Comparison of ENCODE assay signal across 16 cellular contexts in genomic region chr18:78948707-78949106, GRCh38. TPM values are rescaled to one million over a fixed set of nuclear protein-coding genes. Genes with fewer than 3 reads are reported as not detected.
DNase-seq lines count a peak whose midpoint lies in the region; ATAC-seq and TF ChIP-seq lines count a peak whose summit lies in the region.
"Had no signal": no experiment of that assay in that cellular context is flagged by ENCODE, and none has a peak within 500 bp of the region (broad histone marks: within the 10 kb centered on the region; RNA-seq: fewer than 3 reads in every experiment).

No MANE protein-coding gene starts in this region.

- no peak for TF ChIP-seq CTCF in GM23338 (conservative IDR thresholded peaks at IDR 0.05; ENCODE audit: low read depth in 2 of 2)
- no peak for TF ChIP-seq CTCF in IMR-90 (conservative IDR thresholded peaks at IDR 0.05; ENCODE audit: low read depth, low read length)
- TF ChIP-seq CTCF in endothelial cell (IDR thresholded peaks at IDR 0.05; ENCODE audit: unreplicated experiment), result no peak
- no peak for TF ChIP-seq CTCF in osteoblast (IDR thresholded peaks at IDR 0.05; ENCODE audit: extremely low read depth, low read depth, low read length)

- no peak for TF ChIP-seq POLR2A in IMR-90 (IDR thresholded peaks at IDR 0.05; ENCODE audit: low read depth, low read length)

- H3K36me3 ChIP-seq in GM23338 (ENCODE audit: insufficient read depth), result no peaks in the 10 kb centered on the region
- no peaks in the 10 kb centered on the region for H3K36me3 ChIP-seq in IMR-90 (ENCODE audit: control insufficient read depth, insufficient read depth, low read length)
- H3K36me3 ChIP-seq in osteoblast (ENCODE audit: insufficient read depth, low read length), result no peaks in the 10 kb centered on the region

- H3K56ac ChIP-seq in IMR-90 (ENCODE audit: extremely low read depth, insufficient read depth, low read length), result no peak overlapping the region

- H3K27ac Mint-ChIP-seq in GM23338 (no peak overlapping the region), endothelial cell (ENCODE audit: unreplicated experiment) (no peak overlapping the region)
- H3K27ac Mint-ChIP-seq: CD4-positive, alpha-beta memory T cell had no signal

- H3K4me2 ChIP-seq in GM23338 (no peak overlapping the region), IMR-90 (ENCODE audit: low read depth, low read length) (no peak overlapping the region), osteoblast (ENCODE audit: insufficient read depth, low read length) (no peak overlapping the region)

- H4K20me1 ChIP-seq in GM23338 (replicated peaks; ENCODE audit: insufficient read depth), result no peaks in the 10 kb centered on the region
- H4K20me1 ChIP-seq in IMR-90 (ENCODE audit: insufficient read depth, low read length), result no peaks in the 10 kb centered on the region
- H4K20me1 ChIP-seq in osteoblast (ENCODE audit: insufficient read depth, low read length), result no peaks in the 10 kb centered on the region

- H3K9me2 ChIP-seq in GM23338 (ENCODE audit: insufficient read depth), result 0 out of 2 replicates have a peak, but pooled peaks cover 3% of the 10 kb centered on the region

- no peaks in the 10 kb centered on the region for H3K27me3 ChIP-seq in GM23338 (ENCODE audit: insufficient read depth)
- H3K27me3 ChIP-seq in IMR-90 (ENCODE audit: control insufficient read depth, insufficient read depth, low read length), result no peaks in the 10 kb centered on the region
- no peaks in the 10 kb centered on the region for H3K27me3 ChIP-seq in osteoblast (ENCODE audit: insufficient read depth, low read length)

- H2AK9ac ChIP-seq in IMR-90 (replicated peaks; ENCODE audit: low read depth, low read length, poor library complexity), result no peak overlapping the region

- no peaks in the 10 kb centered on the region for H3K79me2 ChIP-seq in GM23338 (replicated peaks; ENCODE audit: insufficient read depth)
- no peaks in the 10 kb centered on the region for H3K79me2 ChIP-seq in osteoblast (ENCODE audit: insufficient read depth, low read length)

- no peak overlapping the region for H3K23ac ChIP-seq in IMR-90 (ENCODE audit: low read depth, low read length)

- H2AFZ ChIP-seq in GM23338, result peak overlapping the region; percentile 94; the same call in 1 of the 2 replicates
- peak overlapping the region; percentile 43 for H2AFZ ChIP-seq in IMR-90 (replicated peaks; ENCODE audit: low read length, poor library complexity)
- no peak overlapping the region for H2AFZ ChIP-seq in osteoblast (ENCODE audit: low read length)

- no peak overlapping the region for H4K91ac ChIP-seq in IMR-90 (ENCODE audit: insufficient read depth, low read depth, low read length)

- H2BK120ac ChIP-seq in IMR-90 (ENCODE audit: low read depth, low read length), result no peak overlapping the region

- H2BK20ac ChIP-seq in IMR-90 (ENCODE audit: low read depth, low read length), result no peak overlapping the region

- WGBS in IMR-90 (ENCODE audit: extremely low coverage in 2 of 2, insufficient read length in 1 of 2), 2 experiments, result 54% methylated on average over 12 of the region's 13 CpGs; no CpG with 5 or more reads in 1 of the 2 experiments

- H3K9ac ChIP-seq in IMR-90 (ENCODE audit: low read depth, low read length), result no peak overlapping the region

- no peak overlapping the region for H2AK5ac ChIP-seq in IMR-90 (ENCODE audit: low read depth, low read length)

- TF ChIP-seq RAD21 in IMR-90 (IDR thresholded peaks at IDR 0.05; ENCODE audit: low read length), result no peak

- H3K36me3 Mint-ChIP-seq in GM23338 (ENCODE audit: low read depth) (peaks cover 26% of the 10 kb centered on the region), endothelial cell (ENCODE audit: low read depth, unreplicated experiment) (peaks cover 19% of the 10 kb centered on the region)
- H3K36me3 Mint-ChIP-seq: CD4-positive, alpha-beta memory T cell had no signal

- H3K4me1 ChIP-seq in GM23338 (ENCODE audit: insufficient read depth) (peaks cover 10% of the 10 kb centered on the region), IMR-90 (ENCODE audit: control insufficient read depth, insufficient read depth, low read length) (no peaks in the 10 kb centered on the region), osteoblast (ENCODE audit: insufficient read depth, low read length) (no peaks in the 10 kb centered on the region)

- ATAC-seq in GM23338, result no peak
- ATAC-seq in IMR-90 (ENCODE audit: low read depth), result no peak
- no peak for ATAC-seq in HG03460 (IDR thresholded peaks at IDR 0.05; ENCODE audit: unreplicated experiment)

- no peak overlapping the region for H4K8ac ChIP-seq in IMR-90 (ENCODE audit: low read depth in 2 of 2, low read length in 2 of 2)

- no peak overlapping the region for H4K5ac ChIP-seq in IMR-90 (ENCODE audit: low read depth, low read length)

- H3F3A ChIP-seq in GM23338 (replicated peaks; ENCODE audit: low read depth), result no peaks in the 10 kb centered on the region

- BruUV-seq in IMR-90 (replicated peaks; lab: Mats Ljungman, UMichigan), result no TSS peak

- H3K27ac ChIP-seq in GM23338 (ENCODE audit: low read depth), result no peak overlapping the region
- H3K27ac ChIP-seq in IMR-90 (ENCODE audit: insufficient read depth, low read length), result no peak overlapping the region
- no peak overlapping the region for H3K27ac ChIP-seq in osteoblast (ENCODE audit: low read depth, low read length)

- no peak overlapping the region for H3K4me3 Mint-ChIP-seq in GM23338
- H3K4me3 Mint-ChIP-seq in endothelial cell (ENCODE audit: unreplicated experiment), result peak overlapping the region; percentile 66
- H3K4me3 Mint-ChIP-seq: CD4-positive, alpha-beta memory T cell had no signal

- H3K9me1 ChIP-seq in IMR-90 (ENCODE audit: insufficient read depth, low read length), result no peaks in the 10 kb centered on the region

- DNase-seq in GM23338 (ENCODE audit: low spot score) (no peak), IMR-90 (no peak), endothelial cell (ENCODE audit: low spot score) (no peak), osteoblast (ENCODE audit: insufficient read length, low spot score, missing footprints) (peak; percentile 66), DMS153 (lab: John Stamatoyannopoulos, UW) (no peak)
- DNase-seq: C1 segment of cervical spinal cord; Calu3; CD4-positive, alpha-beta memory T cell; COR-L47; DND-41; GOT3; HCEC 1CT had no signal

- H2BK15ac ChIP-seq in IMR-90 (ENCODE audit: low read depth, low read length), result no peak overlapping the region

- in situ Hi-C loops in IMR-90 (cut with MboI; ENCODE audit: low sequenced_read_pairs), result no loop called here

- peaks cover 3% of the 10 kb centered on the region for H3K27me3 Mint-ChIP-seq in GM23338 (ENCODE audit: insufficient read depth, low read depth, poor library complexity)
- peaks cover 12% of the 10 kb centered on the region for H3K27me3 Mint-ChIP-seq in endothelial cell (ENCODE audit: unreplicated experiment)

- H3K4me1 Mint-ChIP-seq in GM23338, result peaks cover 5% of the 10 kb centered on the region; the same call in 1 of the 3 replicates
- no peaks in the 10 kb centered on the region for H3K4me1 Mint-ChIP-seq in endothelial cell (ENCODE audit: unreplicated experiment)
- H3K4me1 Mint-ChIP-seq: CD4-positive, alpha-beta memory T cell had no signal

- H3K9me3 ChIP-seq in IMR-90 (ENCODE audit: control insufficient read depth, insufficient read depth, low read length) (peaks cover 46% of the 10 kb centered on the region), osteoblast (ENCODE audit: low read depth, low read length) (no peaks in the 10 kb centered on the region)

- dilution Hi-C loops in IMR-90 (cut with HindIII; ENCODE audit: low sequenced_read_pairs, unreplicated experiment), result no loop called here

- H3K4me3 ChIP-seq in GM23338 (no peak overlapping the region), IMR-90 (ENCODE audit: insufficient read depth, low read depth, low read length) (no peak overlapping the region), osteoblast (ENCODE audit: insufficient read depth, low read length) (no peak overlapping the region)

- H3K18ac ChIP-seq in IMR-90 (ENCODE audit: low read depth, low read length), result no peak overlapping the region

- POLR2A ChIA-PET in IMR-90 (lab: Charles Lee; ENCODE audit: unreplicated experiment), result no interaction called here

- CTCF ChIA-PET in IMR-90 (lab: Yijun Ruan, JAX), result no interaction called here

- no peaks in the 10 kb centered on the region for H3K79me1 ChIP-seq in IMR-90 (ENCODE audit: low read depth in 1 of 2, low read length in 2 of 2)

- H3K14ac ChIP-seq in IMR-90 (replicated peaks; ENCODE audit: low read depth, low read length), result no peak overlapping the region

- intact Hi-C loops in IMR-90 (cut with micrococcal nuclease), result no loop called here

- no peak overlapping the region for H2BK5ac ChIP-seq in IMR-90 (ENCODE audit: low read depth, low read length, poor library complexity, severe bottlenecking)

- peaks cover 91% of the 10 kb centered on the region for H3K9me3 Mint-ChIP-seq in GM23338
- H3K9me3 Mint-ChIP-seq in endothelial cell (ENCODE audit: unreplicated experiment), result peaks cover 47% of the 10 kb centered on the region

- no peak overlapping the region for H3K4ac ChIP-seq in IMR-90 (ENCODE audit: low read depth, low read length)

TF ChIP-seq in GM23338, 12 proteins besides CTCF, POLR2A, EP300 and RAD21 (continues in another document):
- TF ChIP-seq STAT1 (IDR thresholded peaks at IDR 0.05; ENCODE audit: unreplicated experiment), result no peak

TF ChIP-seq in IMR-90, 13 proteins besides CTCF, POLR2A, EP300 and RAD21:
- TF ChIP-seq FOS (IDR thresholded peaks at IDR 0.05; ENCODE audit: low read depth, low read length) (no peak), RCOR1 (IDR thresholded peaks at IDR 0.05; ENCODE audit: insufficient replicate concordance, low read length) (no peak), MAFK (IDR thresholded peaks at IDR 0.05; ENCODE audit: low read depth, low read length) (no peak), BHLHE40 (IDR thresholded peaks at IDR 0.05; ENCODE audit: low read depth, low read length) (no peak), RFX5 (IDR thresholded peaks at IDR 0.05; ENCODE audit: low read depth, low read length) (no peak)
- TF ChIP-seq, protein P1, sequence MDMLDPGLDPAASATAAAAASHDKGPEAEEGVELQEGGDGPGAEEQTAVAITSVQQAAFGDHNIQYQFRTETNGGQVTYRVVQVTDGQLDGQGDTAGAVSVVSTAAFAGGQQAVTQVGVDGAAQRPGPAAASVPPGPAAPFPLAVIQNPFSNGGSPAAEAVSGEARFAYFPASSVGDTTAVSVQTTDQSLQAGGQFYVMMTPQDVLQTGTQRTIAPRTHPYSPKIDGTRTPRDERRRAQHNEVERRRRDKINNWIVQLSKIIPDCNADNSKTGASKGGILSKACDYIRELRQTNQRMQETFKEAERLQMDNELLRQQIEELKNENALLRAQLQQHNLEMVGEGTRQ (IDR thresholded peaks at IDR 0.05; ENCODE audit: low read depth, low read length), result no peak

RNA-seq across cellular contexts. Expression of gene SALL3, which starts 30.9 kb away (rescaled TPM):
- 29.0 and 39.8 TPM in 2 replicates for total RNA-seq in GM23338 (2014; rRNA removed; shearing (Covaris generic))
- polyA plus RNA-seq in GM23338 (2016; fragmentation: Nextera tagmentation; extraction: Ambion mirVana), result 11.0 and 16.9 TPM in 2 replicates
- not detected in 2 replicates for total RNA-seq in IMR-90 (2012; rRNA removed)
- polyA plus RNA-seq in IMR-90 (2012; rRNA removed), result not detected in 2 replicates
- not detected in 2 replicates for polyA plus RNA-seq in IMR-90 (2012; cell fraction: cytosol; rRNA removed)
- polyA plus RNA-seq in IMR-90 (2012; cell fraction: nucleus; rRNA removed; ENCODE audit: low replicate concordance), result not detected in 2 replicates
- total RNA-seq in endothelial cell (ENCODE audit: unreplicated experiment), result 2.5 TPM
- not detected in 2 replicates for total RNA-seq in osteoblast
- total RNA-seq: A172; A673; Calu3; CD4-positive, alpha-beta memory T cell had no signal
- polyA plus RNA-seq: BJ; CD4-positive, alpha-beta memory T cell had no signal
